25 cellular contexts compared by ENCODE assay signal in genomic region chr9:87420884-87421283, GRCh38.
"Had no signal": no experiment of that assay in that cellular context is flagged by ENCODE, and none has a peak within 500 bp of the region (broad histone marks: within the 10 kb centered on the region; RNA-seq: fewer than 3 reads in every experiment).

No MANE protein-coding gene starts in this region.

- H3K27ac ChIP-seq: coronary artery, dorsolateral prefrontal cortex, epithelial cell of prostate, esophagus squamous epithelium, gastrocnemius medialis, heart right ventricle, left lung, lower lobe of right lung had no signal

- H3K4me1 ChIP-seq: esophagus squamous epithelium, gastrocnemius medialis, heart right ventricle, left lung, lower lobe of right lung had no signal

- DNase-seq: dermis blood vessel endothelial cell; dorsolateral prefrontal cortex; effector CD4-positive, alpha-beta T cell; effector memory CD4-positive, alpha-beta T cell; erythroblast; esophagus squamous epithelium; foreskin fibroblast; foreskin melanocyte; gastrocnemius medialis; glutamatergic neuron; head of caudate nucleus; heart right ventricle; hippocampal formation; left cardiac atrium; left lung; left ventricle myocardium superior; lower lobe of right lung; mesendoderm; midbrain; naive thymus-derived CD4-positive, alpha-beta T cell had no signal

- H3K4me3 ChIP-seq: coronary artery, dorsolateral prefrontal cortex, esophagus squamous epithelium, gastrocnemius medialis, heart right ventricle, left lung, lower lobe of right lung had no signal

- FAIRE-seq: colon, islet of Langerhans, keratinocyte had no signal

- H3K36me3 ChIP-seq: esophagus squamous epithelium, gastrocnemius medialis, heart right ventricle, left lung, lower lobe of right lung had no signal

- H3K9me3 ChIP-seq: gastrocnemius medialis had no signal

- H3K27me3 ChIP-seq: dorsolateral prefrontal cortex, gastrocnemius medialis, left lung had no signal
